Comparison of ENCODE assay signal across 10 cellular contexts in the genomic region with DNA sequence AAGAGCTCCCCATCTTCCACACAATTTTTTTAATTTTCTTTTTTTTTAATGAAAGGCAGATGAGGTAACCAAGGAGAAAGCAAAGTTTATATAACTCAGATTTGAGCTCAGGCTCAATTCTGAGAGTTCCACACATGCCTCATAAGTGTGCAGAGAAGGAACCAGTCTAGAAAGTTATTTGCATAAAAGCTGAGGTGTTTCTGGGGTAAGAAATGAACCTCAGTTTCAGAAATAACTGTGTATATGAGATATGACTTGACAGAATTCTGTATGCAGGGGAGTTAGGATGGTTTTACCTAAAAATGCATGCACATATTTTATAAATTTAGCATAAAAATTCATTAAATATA. TPM values are rescaled to one million over a fixed set of nuclear protein-coding genes. Genes with fewer than 3 reads are reported as not detected.
DNase-seq lines count a peak whose midpoint lies in the region; ATAC-seq and TF ChIP-seq lines count a peak whose summit lies in the region.
"Had no signal": no experiment of that assay in that cellular context is flagged by ENCODE, and none has a peak within 500 bp of the region (broad histone marks: within the 10 kb centered on the region; RNA-seq: fewer than 3 reads in every experiment).

No MANE protein-coding gene starts in this region.

- DNase-seq in natural killer cell treated with Interleukin-12 subunit alpha and Interleukin-12 subunit beta and Interleukin-15 and Interleukin-18, amount 100 ng/mL, for 72 hours (ENCODE audit: low spot score) = no peak
- DNase-seq in natural killer cell (no peak), smooth muscle cell (lab: John Stamatoyannopoulos, UW; ENCODE audit: unreplicated experiment) (no peak), NK-92 (lab: John Stamatoyannopoulos, UW; ENCODE audit: unreplicated experiment) (no peak)
- no peak for DNase-seq in activated CD4-positive, CD25-positive, alpha-beta regulatory T cell (lab: John Stamatoyannopoulos, UW)
- DNase-seq: NCI-H748 treated with DMSO at 0.1 percent for 48 hours had no signal

- no peaks in the 10 kb centered on the region for H3K79me2 ChIP-seq in smooth muscle cell (ENCODE audit: low read depth)

- no peaks in the 10 kb centered on the region for H3F3A ChIP-seq in smooth muscle cell (ENCODE audit: low read depth)

- H3K27me3 ChIP-seq in smooth muscle cell (ENCODE audit: low read depth) (no peaks in the 10 kb centered on the region), gastroesophageal sphincter (no peaks in the 10 kb centered on the region)

- H3K4me3 ChIP-seq in smooth muscle cell (no peak overlapping the region), gastroesophageal sphincter (no peak overlapping the region)

- intact Hi-C loops in natural killer cell (cut with micrococcal nuclease) = no loop called here

- H3K4me3 Mint-ChIP-seq in natural killer cell treated with Interleukin-12 subunit alpha and Interleukin-12 subunit beta and Interleukin-15 and Interleukin-18, amount 100 ng/mL, for 72 hours = peak overlapping the region; percentile 66
- H3K4me3 Mint-ChIP-seq in natural killer cell = no peak overlapping the region

- H3K9me3 ChIP-seq in smooth muscle cell (replicated peaks; ENCODE audit: low read depth) (no peaks in the 10 kb centered on the region), gastroesophageal sphincter (no peaks in the 10 kb centered on the region)

- H3K27me3 Mint-ChIP-seq in natural killer cell treated with Interleukin-12 subunit alpha and Interleukin-12 subunit beta and Interleukin-15 and Interleukin-18, amount 100 ng/mL, for 72 hours = no peaks in the 10 kb centered on the region
- H3K27me3 Mint-ChIP-seq in natural killer cell (ENCODE audit: low read depth in 2 of 2) = no peaks in the 10 kb centered on the region

- no peak overlapping the region for H3K27ac ChIP-seq in smooth muscle cell (ENCODE audit: low read depth)
- no peak overlapping the region for H3K27ac ChIP-seq in gastroesophageal sphincter

- TF ChIP-seq CTCF in natural killer cell (IDR thresholded peaks at IDR 0.05) = no peak
- no peak for TF ChIP-seq CTCF in smooth muscle cell (IDR thresholded peaks at IDR 0.05; ENCODE audit: borderline replicate concordance, insufficient read depth, poor library complexity, severe bottlenecking)
- no peak for TF ChIP-seq CTCF in gastroesophageal sphincter (IDR thresholded peaks at IDR 0.05)

- H3K4me1 ChIP-seq in smooth muscle cell (ENCODE audit: low read depth) = no peaks in the 10 kb centered on the region
- H3K4me1 ChIP-seq in gastroesophageal sphincter = no peaks in the 10 kb centered on the region

- TF ChIP-seq POLR2A in gastroesophageal sphincter (IDR thresholded peaks at IDR 0.05) = no peak

- no peaks in the 10 kb centered on the region for H3K9me3 Mint-ChIP-seq in natural killer cell treated with Interleukin-12 subunit alpha and Interleukin-12 subunit beta and Interleukin-15 and Interleukin-18, amount 100 ng/mL, for 72 hours
- H3K9me3 Mint-ChIP-seq in natural killer cell = no peaks in the 10 kb centered on the region

- no peaks in the 10 kb centered on the region for H3K36me3 ChIP-seq in smooth muscle cell (ENCODE audit: low read depth)
- no peaks in the 10 kb centered on the region for H3K36me3 ChIP-seq in gastroesophageal sphincter

- ATAC-seq in natural killer cell treated with Interleukin-12 subunit alpha and Interleukin-12 subunit beta and Interleukin-15 and Interleukin-18, amount 100 ng/mL, for 72 hours = peak; percentile 73 to 87
- ATAC-seq in natural killer cell (no peak), HG02571 (IDR thresholded peaks at IDR 0.05; ENCODE audit: unreplicated experiment) (peak; percentile 98), HG03439 (IDR thresholded peaks at IDR 0.05; ENCODE audit: unreplicated experiment) (peak; percentile 99), gastroesophageal sphincter (no peak)
- ATAC-seq: esophagus mucosa had no signal

- no peak overlapping the region for H3K9ac ChIP-seq in smooth muscle cell (ENCODE audit: low read depth)

- H3K27ac Mint-ChIP-seq in natural killer cell treated with Interleukin-12 subunit alpha and Interleukin-12 subunit beta and Interleukin-15 and Interleukin-18, amount 100 ng/mL, for 72 hours = peak overlapping the region; percentile 71 to 89
- no peak overlapping the region for H3K27ac Mint-ChIP-seq in natural killer cell

- TF ChIP-seq EP300 in gastroesophageal sphincter (IDR thresholded peaks at IDR 0.05) = no peak

- no peaks in the 10 kb centered on the region for H4K20me1 ChIP-seq in smooth muscle cell (ENCODE audit: low read depth)

- no peak overlapping the region for H2AFZ ChIP-seq in smooth muscle cell (ENCODE audit: low read depth)

- H3K4me1 Mint-ChIP-seq in natural killer cell treated with Interleukin-12 subunit alpha and Interleukin-12 subunit beta and Interleukin-15 and Interleukin-18, amount 100 ng/mL, for 72 hours (ENCODE audit: low read depth in 2 of 2) = peaks cover 41 to 56% of the 10 kb centered on the region in 2 donors
- H3K4me1 Mint-ChIP-seq in natural killer cell = peaks cover 35 to 52% of the 10 kb centered on the region in 2 donors

- H3K4me2 ChIP-seq in smooth muscle cell = no peak overlapping the region

- peaks cover 6% of the 10 kb centered on the region for H3K36me3 Mint-ChIP-seq in natural killer cell treated with Interleukin-12 subunit alpha and Interleukin-12 subunit beta and Interleukin-15 and Interleukin-18, amount 100 ng/mL, for 72 hours
- H3K36me3 Mint-ChIP-seq in natural killer cell = no peaks in the 10 kb centered on the region

RNA-seq across cellular contexts. Expression of a gene that starts 51.3 kb away (rescaled TPM):
- 10 to 100 TPM; 12.1 to 12.9 TPM for total RNA-seq in natural killer cell treated with Interleukin-12 subunit alpha and Interleukin-12 subunit beta and Interleukin-15 and Interleukin-18, amount 100 ng/mL, for 72 hours
- total RNA-seq in natural killer cell (10 to 100 TPM; 67.0 to 95.4 (median 81.5) TPM), smooth muscle cell (not detected in 2 replicates), gastroesophageal sphincter (under 1 TPM in 2 of 4 donors, not detected in 2; 0.15 to 0.81 TPM)
- not detected in 2 replicates for polyA plus RNA-seq in smooth muscle cell

Comparison
In these comparisons a context has a peak if more than half of its experiments do, and no peak if none do; other contexts are left out.
1. ATAC-seq: peak in natural killer cell treated with Interleukin-12 subunit alpha and Interleukin-12 subunit beta and Interleukin-15 and Interleukin-18, amount 100 ng/mL, for 72 hours (2 of 2), HG02571 (single experiment) and HG03439 (single experiment); none in natural killer cell (0 of 3) and gastroesophageal sphincter (single experiment).
2. H3K27ac Mint-ChIP-seq: peak in natural killer cell treated with Interleukin-12 subunit alpha and Interleukin-12 subunit beta and Interleukin-15 and Interleukin-18, amount 100 ng/mL, for 72 hours (2 of 2); none in natural killer cell (0 of 2).
3. RNA of a gene that starts 51.3 kb away (total RNA-seq): 67.0 to 95.4 TPM in natural killer cell and 12.1 to 12.9 TPM in natural killer cell treated with Interleukin-12 subunit alpha and Interleukin-12 subunit beta and Interleukin-15 and Interleukin-18, amount 100 ng/mL, for 72 hours; 0.15 to 0.81 TPM in gastroesophageal sphincter and not detected in smooth muscle cell; every median in the first group is over 4 times any median in the second.